In genomic region chr2:230784840-230785239, GRCh38 we compare ENCODE assay signal across 16 cellular contexts.
DNase-seq lines count a peak whose midpoint lies in the region; ATAC-seq and TF ChIP-seq lines count a peak whose summit lies in the region.
"Had no signal": no experiment of that assay in that cellular context is flagged by ENCODE, and none has a peak within 500 bp of the region (broad histone marks: within the 10 kb centered on the region; RNA-seq: fewer than 3 reads in every experiment).

No MANE protein-coding gene starts in this region.

- 44% methylated on average over 2 of the region's 2 CpGs for WGBS in smooth muscle cell (ENCODE audit: low lambda C conversion rate)

- peak overlapping the region; percentile 46 for H3K27ac Mint-ChIP-seq in activated T-cell treated with anti-CD3 and anti-CD28 coated beads, Interleukin-2, amount 50 U/mL, for 72 hours
- peak overlapping the region; percentile 23 for H3K27ac Mint-ChIP-seq in activated naive CD8-positive, alpha-beta T cell treated with anti-CD3 and anti-CD28 coated beads for 36 hours
- H3K27ac Mint-ChIP-seq in activated CD8-positive, alpha-beta memory T cell treated with anti-CD3 and anti-CD28 coated beads, Interleukin-2, amount 10 ng/mL, durations not matched to agents 7 days and 5 days = no peak overlapping the region

- H3K9me3 ChIP-seq in left ventricle myocardium inferior (replicated peaks) = peaks cover 28% of the 10 kb centered on the region
- H3K9me3 ChIP-seq in smooth muscle cell (replicated peaks; ENCODE audit: low read depth) = peaks cover 9% of the 10 kb centered on the region

- peaks cover 52% of the 10 kb centered on the region for H3K4me1 Mint-ChIP-seq in activated T-cell treated with anti-CD3 and anti-CD28 coated beads, Interleukin-2, amount 50 U/mL, for 72 hours (ENCODE audit: low read depth)
- peaks cover 55% of the 10 kb centered on the region for H3K4me1 Mint-ChIP-seq in activated naive CD8-positive, alpha-beta T cell treated with anti-CD3 and anti-CD28 coated beads for 36 hours
- H3K4me1 Mint-ChIP-seq in activated CD8-positive, alpha-beta memory T cell treated with anti-CD3 and anti-CD28 coated beads, Interleukin-2, amount 10 ng/mL, durations not matched to agents 7 days and 5 days = peaks cover 63% of the 10 kb centered on the region

- no peak overlapping the region for H3K9ac ChIP-seq in smooth muscle cell (ENCODE audit: low read depth)

- CTCF ChIA-PET in activated CD8-positive, alpha-beta memory T cell treated with anti-CD3 and anti-CD28 coated beads, Interleukin-2, amount 10 ng/mL, durations not matched to agents 7 days and 5 days (lab: Charles Lee) = no interaction called here

- no peaks in the 10 kb centered on the region for H3K27me3 Mint-ChIP-seq in activated T-cell treated with anti-CD3 and anti-CD28 coated beads, Interleukin-2, amount 50 U/mL, for 72 hours (ENCODE audit: low read depth)
- no peaks in the 10 kb centered on the region for H3K27me3 Mint-ChIP-seq in activated naive CD8-positive, alpha-beta T cell treated with anti-CD3 and anti-CD28 coated beads for 36 hours
- no peaks in the 10 kb centered on the region for H3K27me3 Mint-ChIP-seq in activated CD8-positive, alpha-beta memory T cell treated with anti-CD3 and anti-CD28 coated beads, Interleukin-2, amount 10 ng/mL, durations not matched to agents 7 days and 5 days

- no peak for DNase-seq in activated T-cell treated with anti-CD3 and anti-CD28 coated beads, Interleukin-2, amount 50 U/mL, for 72 hours
- DNase-seq in activated T-cell treated with anti-CD3 and anti-CD28 coated beads, Interleukin-2, amount 50 U/mL, for 1 hour = no peak
- no peak for DNase-seq in activated naive CD8-positive, alpha-beta T cell treated with anti-CD3 and anti-CD28 coated beads for 36 hours
- DNase-seq in left ventricle myocardium inferior = no peak
- DNase-seq in smooth muscle cell (lab: John Stamatoyannopoulos, UW; ENCODE audit: unreplicated experiment) = no peak
- no peak for DNase-seq in activated CD8-positive, alpha-beta memory T cell treated with anti-CD3 and anti-CD28 coated beads, Interleukin-2, amount 10 ng/mL, durations not matched to agents 7 days and 5 days
- no peak for DNase-seq in dorsolateral prefrontal cortex
- no peak for DNase-seq in NCI-H146 (lab: John Stamatoyannopoulos, UW)
- DNase-seq: ACHN, cortex of kidney, DMS79 treated with DMSO at 0.1 percent for 48 hours, glutamatergic neuron, NCI-H226, Peyer's patch, transverse colon had no signal

- intact Hi-C loops in left ventricle myocardium inferior (cut with micrococcal nuclease) = no loop called here
- intact Hi-C loops in dorsolateral prefrontal cortex (cut with DNase I) = no loop called here

- no peak overlapping the region for H3K4me3 Mint-ChIP-seq in activated T-cell treated with anti-CD3 and anti-CD28 coated beads, Interleukin-2, amount 50 U/mL, for 72 hours
- H3K4me3 Mint-ChIP-seq in activated naive CD8-positive, alpha-beta T cell treated with anti-CD3 and anti-CD28 coated beads for 36 hours = no peak overlapping the region
- no peak overlapping the region for H3K4me3 Mint-ChIP-seq in activated CD8-positive, alpha-beta memory T cell treated with anti-CD3 and anti-CD28 coated beads, Interleukin-2, amount 10 ng/mL, durations not matched to agents 7 days and 5 days

- H3K79me2 ChIP-seq in smooth muscle cell (ENCODE audit: low read depth) = peaks cover 57% of the 10 kb centered on the region

- H3K4me2 ChIP-seq in smooth muscle cell = no peak overlapping the region

- no peak overlapping the region for H2AFZ ChIP-seq in smooth muscle cell (ENCODE audit: low read depth)

- TF ChIP-seq CTCF in left ventricle myocardium inferior (IDR thresholded peaks at IDR 0.05; ENCODE audit: borderline replicate concordance) = no peak
- no peak for TF ChIP-seq CTCF in smooth muscle cell (IDR thresholded peaks at IDR 0.05; ENCODE audit: borderline replicate concordance, insufficient read depth, poor library complexity, severe bottlenecking)
- TF ChIP-seq CTCF in dorsolateral prefrontal cortex (IDR thresholded peaks at IDR 0.05 in 54 of 56, conservative IDR thresholded peaks at IDR 0.05 in 2 of 56; ENCODE audit: low read depth in 1 of 56, partially characterized antibody in 56 of 56) = no peak

- no peaks in the 10 kb centered on the region for H4K20me1 ChIP-seq in smooth muscle cell (ENCODE audit: low read depth)

- no peaks in the 10 kb centered on the region for H3K27me3 ChIP-seq in left ventricle myocardium inferior (ENCODE audit: low read depth)
- H3K27me3 ChIP-seq in smooth muscle cell (ENCODE audit: low read depth) = no peaks in the 10 kb centered on the region
- H3K27me3 ChIP-seq in dorsolateral prefrontal cortex = no peaks in the 10 kb centered on the region
- H3K27me3 ChIP-seq: Peyer's patch, transverse colon had no signal

- peak overlapping the region; percentile 74 for H3K27ac ChIP-seq in left ventricle myocardium inferior (replicated peaks)
- H3K27ac ChIP-seq in smooth muscle cell (ENCODE audit: low read depth) = peak overlapping the region; percentile 58
- H3K27ac ChIP-seq in dorsolateral prefrontal cortex = no peak overlapping the region
- H3K27ac ChIP-seq: Peyer's patch had no signal

- H3K9me3 Mint-ChIP-seq in activated T-cell treated with anti-CD3 and anti-CD28 coated beads, Interleukin-2, amount 50 U/mL, for 72 hours = peaks cover 16 to 21% of the 10 kb centered on the region in 2 donors
- peaks cover 35% of the 10 kb centered on the region for H3K9me3 Mint-ChIP-seq in activated naive CD8-positive, alpha-beta T cell treated with anti-CD3 and anti-CD28 coated beads for 36 hours
- H3K9me3 Mint-ChIP-seq in activated CD8-positive, alpha-beta memory T cell treated with anti-CD3 and anti-CD28 coated beads, Interleukin-2, amount 10 ng/mL, durations not matched to agents 7 days and 5 days (ENCODE audit: low read depth) = peaks cover 32% of the 10 kb centered on the region

- no peak for ATAC-seq in activated T-cell treated with anti-CD3 and anti-CD28 coated beads, Interleukin-2, amount 50 U/mL, for 72 hours (replicated peaks in 1 of 2)
- no peak for ATAC-seq in activated CD8-positive, alpha-beta memory T cell treated with anti-CD3 and anti-CD28 coated beads, Interleukin-2, amount 10 ng/mL, durations not matched to agents 7 days and 5 days

- H3K36me3 ChIP-seq in left ventricle myocardium inferior (peaks cover 40% of the 10 kb centered on the region), smooth muscle cell (ENCODE audit: low read depth) (peaks cover 13% of the 10 kb centered on the region)
- H3K36me3 ChIP-seq: transverse colon had no signal

- peaks cover 44% of the 10 kb centered on the region for H3K4me1 ChIP-seq in left ventricle myocardium inferior
- H3K4me1 ChIP-seq in smooth muscle cell (ENCODE audit: low read depth) = no peaks in the 10 kb centered on the region
- H3K4me1 ChIP-seq: Peyer's patch had no signal

- peaks cover 40 to 68% of the 10 kb centered on the region in 2 donors for H3K36me3 Mint-ChIP-seq in activated T-cell treated with anti-CD3 and anti-CD28 coated beads, Interleukin-2, amount 50 U/mL, for 72 hours (ENCODE audit: insufficient read depth in 2 of 2)
- peaks cover 94% of the 10 kb centered on the region for H3K36me3 Mint-ChIP-seq in activated naive CD8-positive, alpha-beta T cell treated with anti-CD3 and anti-CD28 coated beads for 36 hours
- H3K36me3 Mint-ChIP-seq in activated CD8-positive, alpha-beta memory T cell treated with anti-CD3 and anti-CD28 coated beads, Interleukin-2, amount 10 ng/mL, durations not matched to agents 7 days and 5 days = peaks cover 95% of the 10 kb centered on the region

- H3K4me3 ChIP-seq in left ventricle myocardium inferior (no peak overlapping the region), smooth muscle cell (no peak overlapping the region), dorsolateral prefrontal cortex (no peak overlapping the region)
- H3K4me3 ChIP-seq: lung, Peyer's patch, transverse colon had no signal

- H3F3A ChIP-seq in smooth muscle cell (ENCODE audit: low read depth) = peaks cover 4% of the 10 kb centered on the region

Comparison
In these comparisons a context has a peak if more than half of its experiments do, and no peak if none do; other contexts are left out.
1. H3K27ac ChIP-seq: peak in left ventricle myocardium inferior (single experiment) and smooth muscle cell (single experiment); none in dorsolateral prefrontal cortex (0 of 59).